8 cellular contexts compared by ENCODE assay signal in genomic region chr12:49058366-49059062, GRCh38. TPM values are rescaled to one million over a fixed set of nuclear protein-coding genes. Genes with fewer than 3 reads are reported as not detected.
DNase-seq lines count a peak whose midpoint lies in the region; ATAC-seq and TF ChIP-seq lines count a peak whose summit lies in the region.

No MANE protein-coding gene starts in this region.

- H3K27ac ChIP-seq in IMR-90 (ENCODE audit: insufficient read depth, low read length): peak overlapping the region; percentile 98
- peak overlapping the region; percentile 94 for H3K27ac ChIP-seq in colonic mucosa

- peak overlapping the region; percentile 94 for H3K4ac ChIP-seq in IMR-90 (ENCODE audit: low read depth, low read length)

- no peak overlapping the region; a peak in 1 of 4 replicates for H4K8ac ChIP-seq in IMR-90 (ENCODE audit: low read depth in 2 of 2, low read length in 2 of 2)

- no peak overlapping the region for H2BK20ac ChIP-seq in IMR-90 (ENCODE audit: low read depth, low read length)

- H3K27me3 ChIP-seq in BE2C: no peaks in the 10 kb centered on the region
- H3K27me3 ChIP-seq in IMR-90 (ENCODE audit: control insufficient read depth, insufficient read depth, low read length): no peaks in the 10 kb centered on the region
- H3K27me3 ChIP-seq in colonic mucosa: no peaks in the 10 kb centered on the region

- H3K27me3 Mint-ChIP-seq in naive thymus-derived CD8-positive, alpha-beta T cell: no peaks in the 10 kb centered on the region

- H3K79me1 ChIP-seq in IMR-90 (ENCODE audit: low read depth in 1 of 2, low read length in 2 of 2): peaks cover 15 to 70% of the 10 kb centered on the region in 2 experiments; a peak in 3 of 4 replicates

- ATAC-seq in IMR-90 (ENCODE audit: low read depth) (no peak), GM18861 (IDR thresholded peaks at IDR 0.05; ENCODE audit: unreplicated experiment) (no peak), HG03378 (IDR thresholded peaks at IDR 0.05; ENCODE audit: unreplicated experiment) (no peak)
- ATAC-seq in naive thymus-derived CD8-positive, alpha-beta T cell: no peak

- peak overlapping the region; percentile 97 for H3K4me2 ChIP-seq in IMR-90 (ENCODE audit: low read depth, low read length)

- BruUV-seq in IMR-90 (replicated peaks; lab: Mats Ljungman, UMichigan): no TSS peak

- H2BK120ac ChIP-seq in IMR-90 (ENCODE audit: low read depth, low read length): no peak overlapping the region

- H3K18ac ChIP-seq in IMR-90 (ENCODE audit: low read depth, low read length): no peak overlapping the region; the same call in 1 of the 2 replicates

- intact Hi-C loops in IMR-90 (cut with micrococcal nuclease): no loop called here
- intact Hi-C loops in colonic mucosa (cut with DNase I): no loop called here

- peak overlapping the region; percentile 95 for H3K4me3 ChIP-seq in BE2C (ENCODE audit: low read depth, low read length)
- peak overlapping the region; percentile 81 for H3K4me3 ChIP-seq in IMR-90 (ENCODE audit: insufficient read depth, low read depth, low read length)
- peak overlapping the region; percentile 91 for H3K4me3 ChIP-seq in colonic mucosa

- peaks cover 47 to 72% (median 66%) of the 10 kb centered on the region in 4 donors for H3K4me1 Mint-ChIP-seq in naive thymus-derived CD8-positive, alpha-beta T cell

- TF ChIP-seq CTCF in BE2C (IDR thresholded peaks at IDR 0.05; ENCODE audit: low read depth, low read length) (no peak), IMR-90 (conservative IDR thresholded peaks at IDR 0.05; ENCODE audit: low read depth, low read length) (no peak), colonic mucosa (IDR thresholded peaks at IDR 0.05) (no peak)

- H3K9me3 Mint-ChIP-seq in naive thymus-derived CD8-positive, alpha-beta T cell: no peaks in the 10 kb centered on the region

- H3K56ac ChIP-seq in IMR-90 (ENCODE audit: extremely low read depth, insufficient read depth, low read length): peak overlapping the region; percentile 81; the same call in 1 of the 2 replicates

- peak overlapping the region; percentile 98 for H2BK5ac ChIP-seq in IMR-90 (ENCODE audit: low read depth, low read length, poor library complexity, severe bottlenecking)

- DNase-seq in BE2C: no peak
- DNase-seq in IMR-90: no peak
- no peak for DNase-seq in colonic mucosa
- no peak for DNase-seq in naive thymus-derived CD8-positive, alpha-beta T cell
- no peak for DNase-seq in stimulated activated CD4-positive, alpha-beta T cell treated with anti-CD3 and anti-CD28 coated beads, Interleukin-15, amount 100 ng/mL, for 24 hours
- DNase-seq in SKM-1 treated with dmso at 0.1 percent for 144 hours (lab: John Stamatoyannopoulos, UW; ENCODE audit: unreplicated experiment): no peak

- H2BK15ac ChIP-seq in IMR-90 (ENCODE audit: low read depth, low read length): no peak overlapping the region

- H3K4me1 ChIP-seq in BE2C (no peaks in the 10 kb centered on the region; the same call in 1 of the 2 replicates), IMR-90 (ENCODE audit: control insufficient read depth, insufficient read depth, low read length) (peaks cover 7% of the 10 kb centered on the region), colonic mucosa (peaks cover 22% of the 10 kb centered on the region)

- peak overlapping the region; percentile 44 for H2AFZ ChIP-seq in IMR-90 (replicated peaks; ENCODE audit: low read length, poor library complexity)

- H4K5ac ChIP-seq in IMR-90 (ENCODE audit: low read depth, low read length): no peak overlapping the region

- H3K36me3 Mint-ChIP-seq in naive thymus-derived CD8-positive, alpha-beta T cell: peaks cover 0 to 23% (median 5%) of the 10 kb centered on the region in 3 donors

- peak overlapping the region; percentile 77; the same call in 1 of the 2 replicates for H4K91ac ChIP-seq in IMR-90 (ENCODE audit: insufficient read depth, low read depth, low read length)

- H3K9ac ChIP-seq in IMR-90 (ENCODE audit: low read depth, low read length) (peak overlapping the region; percentile 94), colonic mucosa (ENCODE audit: low read depth in 2 of 2, low read length in 2 of 2) (peak overlapping the region; percentile 97 to 100)

- peak overlapping the region; percentile 81 for H3K23ac ChIP-seq in IMR-90 (ENCODE audit: low read depth, low read length)

- POLR2A ChIA-PET in IMR-90 (lab: Charles Lee; ENCODE audit: unreplicated experiment): interaction anchor here (1.1 kb wide), 1 partner anchor 72 kb away, joined by 4 read pairs; the partner anchor contains the start of gene TUBA1B
- POLR2A ChIA-PET in naive thymus-derived CD8-positive, alpha-beta T cell (lab: Charles Lee): interaction anchor here (0.6 to 3.3 kb wide), 5 partner anchors 12 to 1573 kb away, joined by 3 to 22 read pairs (median 4); partner anchors contain the start of genes RHEBL1 and TUBA1B

- peak overlapping the region; percentile 75 to 96 (median 90) for H3K27ac Mint-ChIP-seq in naive thymus-derived CD8-positive, alpha-beta T cell

- peak overlapping the region; percentile 70 for H2AK5ac ChIP-seq in IMR-90 (ENCODE audit: low read depth, low read length)

- peaks cover 24% of the 10 kb centered on the region for H3K9me1 ChIP-seq in IMR-90 (ENCODE audit: insufficient read depth, low read length)

- CTCF ChIA-PET in IMR-90 (lab: Yijun Ruan, JAX): no interaction called here

- H2AK9ac ChIP-seq in IMR-90 (replicated peaks; ENCODE audit: low read depth, low read length, poor library complexity): peak overlapping the region; percentile 98

- dilution Hi-C loops in IMR-90 (cut with HindIII; ENCODE audit: low sequenced_read_pairs, unreplicated experiment): no loop called here

- peaks cover 24% of the 10 kb centered on the region for H3K36me3 ChIP-seq in BE2C
- peaks cover 17% of the 10 kb centered on the region for H3K36me3 ChIP-seq in IMR-90 (ENCODE audit: control insufficient read depth, insufficient read depth, low read length)
- H3K36me3 ChIP-seq in colonic mucosa: peaks cover 8% of the 10 kb centered on the region

- 8% methylated on average over 2 of the region's 5 CpGs; no CpG with 5 or more reads in 1 of the 2 experiments for WGBS in IMR-90 (ENCODE audit: extremely low coverage in 2 of 2, insufficient read length in 1 of 2), 2 experiments

- peak overlapping the region; percentile 95 for H3K14ac ChIP-seq in IMR-90 (replicated peaks; ENCODE audit: low read depth, low read length)

- H4K20me1 ChIP-seq in IMR-90 (ENCODE audit: insufficient read depth, low read length): peaks cover 59% of the 10 kb centered on the region

- TF ChIP-seq RAD21 in IMR-90 (IDR thresholded peaks at IDR 0.05; ENCODE audit: low read length): no peak

- TF ChIP-seq POLR2A in IMR-90 (IDR thresholded peaks at IDR 0.05; ENCODE audit: low read depth, low read length): no peak

- in situ Hi-C loops in IMR-90 (cut with MboI; ENCODE audit: low sequenced_read_pairs): no loop called here

- H3K9me3 ChIP-seq in BE2C: no peaks in the 10 kb centered on the region
- H3K9me3 ChIP-seq in IMR-90 (ENCODE audit: control insufficient read depth, insufficient read depth, low read length): no peaks in the 10 kb centered on the region
- no peaks in the 10 kb centered on the region for H3K9me3 ChIP-seq in colonic mucosa

- peak overlapping the region; percentile 72 to 95 (median 92) for H3K4me3 Mint-ChIP-seq in naive thymus-derived CD8-positive, alpha-beta T cell

TF ChIP-seq in IMR-90, 13 proteins besides CTCF, POLR2A, EP300 and RAD21 (continues in another document):
- no peak for TF ChIP-seq CHD1 (IDR thresholded peaks at IDR 0.05; ENCODE audit: low read depth, low read length)

RNA-seq across cellular contexts. Expression of gene KMT2D, which starts 2.1 kb away (rescaled TPM):
- polyA plus RNA-seq in BE2C (2012; ENCODE audit: insufficient read depth, insufficient read length, low read depth): 108 TPM
- total RNA-seq in IMR-90 (2012; rRNA removed) (6.6 and 10.0 TPM in 2 replicates), colonic mucosa (10 to 100 TPM; 50.2 to 87.5 TPM)
- 24.8 and 25.2 TPM in 2 replicates for polyA plus RNA-seq in IMR-90 (2012; rRNA removed)
- 11.3 and 13.1 TPM in 2 replicates for polyA plus RNA-seq in IMR-90 (2012; cell fraction: cytosol; rRNA removed)
- polyA plus RNA-seq in IMR-90 (2012; cell fraction: nucleus; rRNA removed; ENCODE audit: low replicate concordance): 81.4 and 106 TPM in 2 replicates
- total RNA-seq in naive thymus-derived CD8-positive, alpha-beta T cell: 100 to 1,000 TPM; 130 to 134 TPM
- polyA plus RNA-seq in naive thymus-derived CD8-positive, alpha-beta T cell: 10 to 100 TPM in 2 of 3 donors, 1 to 10 TPM in 1; 1.5 to 28.5 (median 10.5) TPM

RNA-seq across cellular contexts. Expression of gene RHEBL1, which starts 11.3 kb away (rescaled TPM):
- 3.7 TPM for polyA plus RNA-seq in BE2C (2012; ENCODE audit: insufficient read depth, insufficient read length, low read depth)
- 0.56 and 0.72 TPM in 2 replicates for total RNA-seq in IMR-90 (2012; rRNA removed)
- 0.39 and 0.62 TPM in 2 replicates for polyA plus RNA-seq in IMR-90 (2012; rRNA removed)
- 0.49 TPM in 1 of 2 replicates, not detected in the other for polyA plus RNA-seq in IMR-90 (2012; cell fraction: cytosol; rRNA removed)
- 0.39 and 0.55 TPM in 2 replicates for polyA plus RNA-seq in IMR-90 (2012; cell fraction: nucleus; rRNA removed; ENCODE audit: low replicate concordance)
- total RNA-seq in colonic mucosa: under 1 TPM; 0.27 to 0.32 TPM
- 1 to 10 TPM; 3.6 to 4.3 TPM for total RNA-seq in naive thymus-derived CD8-positive, alpha-beta T cell
- polyA plus RNA-seq in naive thymus-derived CD8-positive, alpha-beta T cell: 1 to 10 TPM; 3.0 to 3.6 (median 3.4) TPM

RNA-seq across cellular contexts. Expression of gene DHH, which starts 36.1 kb away (rescaled TPM):
- polyA plus RNA-seq in BE2C (2012; ENCODE audit: insufficient read depth, insufficient read length, low read depth): 0.23 TPM
- under 0.01 TPM in 2 replicates for total RNA-seq in IMR-90 (2012; rRNA removed)
- polyA plus RNA-seq in IMR-90 (2012; rRNA removed): 0.01 and 0.07 TPM in 2 replicates
- 0.01 and 0.05 TPM in 2 replicates for polyA plus RNA-seq in IMR-90 (2012; cell fraction: cytosol; rRNA removed)
- polyA plus RNA-seq in IMR-90 (2012; cell fraction: nucleus; rRNA removed; ENCODE audit: low replicate concordance): 0.08 and 0.25 TPM in 2 replicates
- under 1 TPM; 0.29 to 0.52 TPM for total RNA-seq in colonic mucosa
- under 1 TPM; 0.27 to 0.47 TPM for total RNA-seq in naive thymus-derived CD8-positive, alpha-beta T cell
- not detected for polyA plus RNA-seq in naive thymus-derived CD8-positive, alpha-beta T cell

RNA-seq across cellular contexts. Expression of gene PRKAG1, which starts 39.9 kb away (rescaled TPM):
- polyA plus RNA-seq in BE2C (2012; ENCODE audit: insufficient read depth, insufficient read length, low read depth): 83.7 TPM
- total RNA-seq in IMR-90 (2012; rRNA removed): 76.4 and 106 TPM in 2 replicates
- polyA plus RNA-seq in IMR-90 (2012; rRNA removed): 67.8 and 81.1 TPM in 2 replicates
- 32.2 and 43.2 TPM in 2 replicates for polyA plus RNA-seq in IMR-90 (2012; cell fraction: cytosol; rRNA removed)
- 17.6 and 73.2 TPM in 2 replicates for polyA plus RNA-seq in IMR-90 (2012; cell fraction: nucleus; rRNA removed; ENCODE audit: low replicate concordance)
- 10 to 100 TPM; 49.5 to 54.8 TPM for total RNA-seq in colonic mucosa
- 10 to 100 TPM; 47.5 to 49.5 TPM for total RNA-seq in naive thymus-derived CD8-positive, alpha-beta T cell
- 10 to 100 TPM; 29.2 to 39.5 (median 33.0) TPM for polyA plus RNA-seq in naive thymus-derived CD8-positive, alpha-beta T cell

RNA-seq across cellular contexts. Expression of gene LMBR1L, which starts 52.1 kb away (rescaled TPM):
- polyA plus RNA-seq in BE2C (2012; ENCODE audit: insufficient read depth, insufficient read length, low read depth): 85.0 TPM
- 18.1 and 33.0 TPM in 2 replicates for total RNA-seq in IMR-90 (2012; rRNA removed)
- polyA plus RNA-seq in IMR-90 (2012; rRNA removed): 44.6 and 46.3 TPM in 2 replicates
- polyA plus RNA-seq in IMR-90 (2012; cell fraction: cytosol; rRNA removed): 14.6 and 27.3 TPM in 2 replicates
- 151 and 243 TPM in 2 replicates for polyA plus RNA-seq in IMR-90 (2012; cell fraction: nucleus; rRNA removed; ENCODE audit: low replicate concordance)
- 10 to 100 TPM; 36.9 to 38.2 TPM for total RNA-seq in colonic mucosa
- 100 to 1,000 TPM; 253 to 270 TPM for total RNA-seq in naive thymus-derived CD8-positive, alpha-beta T cell
- 10 to 100 TPM; 34.0 to 45.8 (median 34.6) TPM for polyA plus RNA-seq in naive thymus-derived CD8-positive, alpha-beta T cell
